Comparison of ENCODE assay signal across 18 cellular contexts in genomic region chr7:149293338-149293737, GRCh38.
"Had no signal": no experiment of that assay in that cellular context is flagged by ENCODE, and none has a peak within 500 bp of the region (broad histone marks: within the 10 kb centered on the region; RNA-seq: fewer than 3 reads in every experiment).

No MANE protein-coding gene starts in this region.

- ATAC-seq: heart right ventricle; left lobe of liver; naive thymus-derived CD4-positive, alpha-beta T cell; pancreas; right lobe of liver had no signal

- H3K4me1 ChIP-seq: colonic mucosa, pancreas, prostate gland, right lobe of liver, stomach had no signal

- H3K27me3 Mint-ChIP-seq: naive thymus-derived CD4-positive, alpha-beta T cell; type B pancreatic cell had no signal

- H3K36me3 ChIP-seq: colonic mucosa, neutrophil, right lobe of liver had no signal

- H3K4me3 Mint-ChIP-seq: naive thymus-derived CD4-positive, alpha-beta T cell; type B pancreatic cell had no signal

- DNase-seq: colonic mucosa; dermis blood vessel endothelial cell; heart right ventricle; hypothalamus; kidney glomerular epithelial cell; mammary epithelial cell; pancreas; right lobe of liver; stimulated activated CD4-positive, alpha-beta T cell treated with anti-CD3 and anti-CD28 coated beads, Interleukin-4, amount 100 ng/mL, for 4 hours; stimulated activated naive CD4-positive, alpha-beta T cell; stomach; substantia nigra had no signal

- H3K27ac Mint-ChIP-seq: naive thymus-derived CD4-positive, alpha-beta T cell; type B pancreatic cell had no signal

- H3K9me3 ChIP-seq: colonic mucosa, heart right ventricle, neutrophil, pancreas, prostate gland, right lobe of liver, stomach, thoracic aorta had no signal

- H3K9me3 Mint-ChIP-seq: type B pancreatic cell had no signal

- H3K4me3 ChIP-seq: colonic mucosa, heart right ventricle, pancreas, prostate gland, right lobe of liver, stomach, thoracic aorta had no signal

- H3K27ac ChIP-seq: colonic mucosa, heart right ventricle, neutrophil, pancreas, prostate gland, right lobe of liver, stomach, thoracic aorta had no signal

- H3K36me3 Mint-ChIP-seq: type B pancreatic cell had no signal

- H3K27me3 ChIP-seq: colonic mucosa, heart right ventricle, neutrophil, pancreas, right lobe of liver, stomach had no signal
